In genomic region chr19:52307275-52307674, GRCh38 we compare ENCODE assay signal across 12 cellular contexts. TPM values are rescaled to one million over a fixed set of nuclear protein-coding genes. Genes with fewer than 3 reads are reported as not detected.
A peak's percentile ranks its signal among the peaks of the same experiment; 100 is the strongest.
DNase-seq lines count a peak whose midpoint lies in the region; ATAC-seq and TF ChIP-seq lines count a peak whose summit lies in the region.
"Had no signal": no experiment of that assay in that cellular context is flagged by ENCODE, and none has a peak within 500 bp of the region (broad histone marks: within the 10 kb centered on the region; RNA-seq: fewer than 3 reads in every experiment).

No MANE protein-coding gene starts in this region.

- CTCF ChIA-PET in Calu3 (lab: Charles Lee): no interaction called here

- no peak overlapping the region for H2BK5ac ChIP-seq in neuronal stem cell (ENCODE audit: low read length)

- no peaks in the 10 kb centered on the region for H3K27me3 ChIP-seq in neuronal stem cell (ENCODE audit: control insufficient read depth in 3 of 3, insufficient read depth in 3 of 3, low read depth in 1 of 3, low read length in 3 of 3)
- H3K27me3 ChIP-seq in lower lobe of right lung (ENCODE audit: low read depth): no peaks in the 10 kb centered on the region
- H3K27me3 ChIP-seq: body of pancreas had no signal

- H3K27ac Mint-ChIP-seq in Calu3 (ENCODE audit: unreplicated experiment): no peak overlapping the region

- H3K4me2 ChIP-seq in neuronal stem cell (ENCODE audit: insufficient read depth, low read length, poor library complexity, severe bottlenecking): no peak overlapping the region

- no CpG with 5 or more reads among the region's 10 CpGs for WGBS in neuronal stem cell (ENCODE audit: extremely low coverage in 2 of 2, insufficient read length in 2 of 2, insufficient replicate concordance in 1 of 2), 2 donors

- no TSS peak for BruUV-seq in Calu3 (replicated peaks; lab: Mats Ljungman, UMichigan)

- no peaks in the 10 kb centered on the region for H3K79me1 ChIP-seq in neuronal stem cell (ENCODE audit: low read depth, low read length)

- no peak overlapping the region for H3K23ac ChIP-seq in neuronal stem cell (ENCODE audit: low read depth, low read length, poor library complexity)

- no peak overlapping the region for H2BK120ac ChIP-seq in neuronal stem cell (ENCODE audit: low read depth, low read length)

- peaks cover 51% of the 10 kb centered on the region for H3K9me3 Mint-ChIP-seq in activated T-cell treated with anti-CD3 and anti-CD28 coated beads, Interleukin-2, amount 50 U/mL, for 4 hours
- H3K9me3 Mint-ChIP-seq in Calu3 (ENCODE audit: low read depth, unreplicated experiment): peaks cover 12% of the 10 kb centered on the region

- H4K91ac ChIP-seq in neuronal stem cell (ENCODE audit: low read depth, low read length, poor library complexity): no peak overlapping the region

- H3K36me3 ChIP-seq in neuronal stem cell (replicated peaks in 1 of 2; ENCODE audit: control insufficient read depth in 2 of 2, insufficient read depth in 2 of 2, low read length in 2 of 2) (peaks cover 32 to 96% of the 10 kb centered on the region in 2 donors), lower lobe of right lung (peaks cover 30% of the 10 kb centered on the region)

- ATAC-seq in activated T-cell treated with anti-CD3 and anti-CD28 coated beads, Interleukin-2, amount 50 U/mL, for 4 hours: no peak
- no peak for ATAC-seq in activated CD4-positive, CD25-positive, alpha-beta regulatory T cell treated with anti-CD3 and anti-CD28 coated beads, Interleukin-2, amount 50 U/mL, for 24 hours
- no peak for ATAC-seq in lower lobe of right lung
- ATAC-seq: body of pancreas; naive thymus-derived CD4-positive, alpha-beta T cell had no signal

- H3K4me3 Mint-ChIP-seq in activated T-cell treated with anti-CD3 and anti-CD28 coated beads, Interleukin-2, amount 50 U/mL, for 4 hours: no peak overlapping the region
- H3K4me3 Mint-ChIP-seq in Calu3 (ENCODE audit: low read depth, unreplicated experiment): no peak overlapping the region
- H3K4me3 Mint-ChIP-seq: naive thymus-derived CD4-positive, alpha-beta T cell had no signal

- no peak overlapping the region for H3K9ac ChIP-seq in neuronal stem cell (ENCODE audit: low read depth, low read length, poor library complexity)

- H3K4me1 Mint-ChIP-seq in activated T-cell treated with anti-CD3 and anti-CD28 coated beads, Interleukin-2, amount 50 U/mL, for 4 hours (ENCODE audit: low read depth): no peaks in the 10 kb centered on the region
- H3K4me1 Mint-ChIP-seq in Calu3 (ENCODE audit: low read depth, unreplicated experiment): no peaks in the 10 kb centered on the region
- H3K4me1 Mint-ChIP-seq: naive thymus-derived CD4-positive, alpha-beta T cell had no signal

- no peak overlapping the region for H2AFZ ChIP-seq in neuronal stem cell (ENCODE audit: low read length)

- no peak overlapping the region for H2BK15ac ChIP-seq in neuronal stem cell (ENCODE audit: low read length)

- peak; percentile 19 for DNase-seq in activated T-cell treated with anti-CD3 and anti-CD28 coated beads, Interleukin-2, amount 50 U/mL, for 1 hour
- no peak for DNase-seq in activated T-cell treated with anti-CD3 and anti-CD28 coated beads, Interleukin-2, amount 50 U/mL, for 4 hours
- peak; percentile 32 for DNase-seq in LHCN-M2 (ENCODE audit: low read depth)
- DNase-seq in dermis blood vessel endothelial cell: peak; percentile 25
- DNase-seq in neuronal stem cell (ENCODE audit: low spot score): peak; percentile 20
- no peak for DNase-seq in lower lobe of right lung
- no peak for DNase-seq in Calu3
- DNase-seq: body of pancreas, NCI-H2107, T-helper 9 cell had no signal

- peaks cover 75% of the 10 kb centered on the region for H3K36me3 Mint-ChIP-seq in activated T-cell treated with anti-CD3 and anti-CD28 coated beads, Interleukin-2, amount 50 U/mL, for 4 hours (ENCODE audit: insufficient read depth)
- H3K36me3 Mint-ChIP-seq in Calu3 (ENCODE audit: insufficient read depth, unreplicated experiment): no peaks in the 10 kb centered on the region

- H3K9me3 ChIP-seq in neuronal stem cell (replicated peaks in 1 of 2; ENCODE audit: control insufficient read depth in 2 of 2, insufficient read depth in 1 of 2, low read depth in 1 of 2, low read length in 2 of 2): peaks cover 38 to 93% of the 10 kb centered on the region in 2 donors
- peaks cover 92% of the 10 kb centered on the region for H3K9me3 ChIP-seq in lower lobe of right lung

- intact Hi-C loops in lower lobe of right lung (cut with DNase I): no loop called here
- intact Hi-C loops in Calu3 (cut with micrococcal nuclease; ENCODE audit: unreplicated experiment): no loop called here

- H4K8ac ChIP-seq in neuronal stem cell (ENCODE audit: low read depth, low read length): no peak overlapping the region

- H3K4me3 ChIP-seq in neuronal stem cell (ENCODE audit: low read length in 2 of 2) (peak overlapping the region in 1 of 2 donors; percentile 38), lower lobe of right lung (no peak overlapping the region)
- H3K4me3 ChIP-seq: body of pancreas had no signal

- no peak overlapping the region for H3K14ac ChIP-seq in neuronal stem cell (ENCODE audit: low read length)

- no peak overlapping the region for H2AK5ac ChIP-seq in neuronal stem cell (ENCODE audit: low read depth, low read length)

- H2BK12ac ChIP-seq in neuronal stem cell (ENCODE audit: low read length): no peak overlapping the region

- H3K4me1 ChIP-seq in neuronal stem cell (ENCODE audit: control insufficient read depth in 2 of 2, insufficient read depth in 1 of 2, low read depth in 1 of 2, low read length in 2 of 2): no peaks in the 10 kb centered on the region
- H3K4me1 ChIP-seq in lower lobe of right lung: no peaks in the 10 kb centered on the region
- H3K4me1 ChIP-seq: body of pancreas had no signal

- H3K27me3 Mint-ChIP-seq in activated T-cell treated with anti-CD3 and anti-CD28 coated beads, Interleukin-2, amount 50 U/mL, for 4 hours (ENCODE audit: low read depth): no peaks in the 10 kb centered on the region
- no peaks in the 10 kb centered on the region for H3K27me3 Mint-ChIP-seq in Calu3 (ENCODE audit: unreplicated experiment)
- H3K27me3 Mint-ChIP-seq: naive thymus-derived CD4-positive, alpha-beta T cell had no signal

- no peak overlapping the region for H3K27ac ChIP-seq in neuronal stem cell (replicated peaks; ENCODE audit: low read length)
- H3K27ac ChIP-seq in lower lobe of right lung: no peak overlapping the region
- H3K27ac ChIP-seq: body of pancreas had no signal

- H3K4ac ChIP-seq in neuronal stem cell (ENCODE audit: low read length): no peak overlapping the region

- H3K18ac ChIP-seq in neuronal stem cell (ENCODE audit: low read length): no peak overlapping the region

- TF ChIP-seq CTCF in lower lobe of right lung (IDR thresholded peaks at IDR 0.05) (no peak), Calu3 (IDR thresholded peaks at IDR 0.05; ENCODE audit: unreplicated experiment) (no peak)

RNA-seq across cellular contexts. Expression of gene ZNF480, which starts 10.3 kb away (rescaled TPM):
- 1 to 10 TPM; 3.1 to 5.6 (median 5.0) TPM for total RNA-seq in activated T-cell treated with anti-CD3 and anti-CD28 coated beads, Interleukin-2, amount 50 U/mL, for 4 hours
- total RNA-seq in LHCN-M2 (2014; rRNA removed) (8.1 and 11.9 TPM in 2 replicates), dermis blood vessel endothelial cell (4.9 and 5.4 TPM in 2 replicates), lower lobe of right lung (9.0 TPM), Calu3 (2022) (4.9 and 5.1 TPM in 2 replicates)
- polyA plus RNA-seq in LHCN-M2 (2012): 9.7 TPM
- polyA plus RNA-seq in neuronal stem cell (2013, experiment 1 of 2): 8.6 TPM
- 8.6 TPM for polyA plus RNA-seq in neuronal stem cell (2013, experiment 2 of 2)

RNA-seq across cellular contexts. Expression of gene ZNF610, which starts 28.8 kb away (rescaled TPM):
- under 1 TPM in 2 of 3 donors, not detected in 1; 0.18 to 0.27 TPM for total RNA-seq in activated T-cell treated with anti-CD3 and anti-CD28 coated beads, Interleukin-2, amount 50 U/mL, for 4 hours
- total RNA-seq in LHCN-M2 (2014; rRNA removed) (1.8 and 2.4 TPM in 2 replicates), dermis blood vessel endothelial cell (3.3 and 3.7 TPM in 2 replicates), lower lobe of right lung (3.6 TPM), Calu3 (2022) (not detected in 2 replicates)
- 0.95 TPM for polyA plus RNA-seq in LHCN-M2 (2012)
- polyA plus RNA-seq in neuronal stem cell (2013, experiment 1 of 2): 15.9 TPM
- 14.3 TPM for polyA plus RNA-seq in neuronal stem cell (2013, experiment 2 of 2)

RNA-seq across cellular contexts. Expression of gene ZNF766, which starts 37.9 kb away (rescaled TPM):
- total RNA-seq in activated T-cell treated with anti-CD3 and anti-CD28 coated beads, Interleukin-2, amount 50 U/mL, for 4 hours: 10 to 100 TPM; 13.1 to 15.9 (median 13.6) TPM
- total RNA-seq in LHCN-M2 (2014; rRNA removed) (11.0 and 11.9 TPM in 2 replicates), dermis blood vessel endothelial cell (11.9 and 16.2 TPM in 2 replicates), lower lobe of right lung (17.9 TPM), Calu3 (2022) (26.6 and 28.3 TPM in 2 replicates)
- polyA plus RNA-seq in LHCN-M2 (2012): 4.0 TPM
- polyA plus RNA-seq in neuronal stem cell (2013, experiment 1 of 2): 18.9 TPM
- polyA plus RNA-seq in neuronal stem cell (2013, experiment 2 of 2): 17.1 TPM

Comparison
In these comparisons a context has a peak if more than half of its experiments do, and no peak if none do; other contexts are left out.
1. DNase-seq: peak in activated T-cell treated with anti-CD3 and anti-CD28 coated beads, Interleukin-2, amount 50 U/mL, for 1 hour (single experiment), LHCN-M2 (single experiment), dermis blood vessel endothelial cell (single experiment) and neuronal stem cell (single experiment); none in activated T-cell treated with anti-CD3 and anti-CD28 coated beads, Interleukin-2, amount 50 U/mL, for 4 hours (single experiment), lower lobe of right lung (single experiment) and Calu3 (single experiment).